ENCODE assay signal across 9 cellular contexts in genomic region chr18:49399003-49399402, GRCh38.
DNase-seq lines count a peak whose midpoint lies in the region; ATAC-seq and TF ChIP-seq lines count a peak whose summit lies in the region.
"Had no signal": no experiment of that assay in that cellular context is flagged by ENCODE, and none has a peak within 500 bp of the region (broad histone marks: within the 10 kb centered on the region; RNA-seq: fewer than 3 reads in every experiment).

No MANE protein-coding gene starts in this region.

- ATAC-seq in GM21367 (IDR thresholded peaks at IDR 0.05; ENCODE audit: unreplicated experiment), result peak; percentile 66
- ATAC-seq in heart right ventricle, result peak in 7 of 8 donors; percentile 31 to 81 (median 73)

- H3K27me3 Mint-ChIP-seq in neural progenitor cell (ENCODE audit: insufficient read depth, low read depth), result no peaks in the 10 kb centered on the region
- no peaks in the 10 kb centered on the region for H3K27me3 Mint-ChIP-seq in type B pancreatic cell

- no peaks in the 10 kb centered on the region for H3K79me2 ChIP-seq in neural progenitor cell (ENCODE audit: low read depth)

- H3K36me3 ChIP-seq in heart right ventricle, result no peaks in the 10 kb centered on the region
- H3K36me3 ChIP-seq in neural progenitor cell, result no peaks in the 10 kb centered on the region

- H3K27ac Mint-ChIP-seq in neural progenitor cell (no peak overlapping the region), type B pancreatic cell (no peak overlapping the region)

- H4K20me1 ChIP-seq in neural progenitor cell (ENCODE audit: low read depth), result no peaks in the 10 kb centered on the region

- DNase-seq in COLO829 (ENCODE audit: low spot score) (peak; percentile 12), NOMO-1 treated with DMSO at 0.1 percent for 48 hours (lab: John Stamatoyannopoulos, UW; ENCODE audit: unreplicated experiment) (peak; percentile 58), heart right ventricle (no peak), neural progenitor cell (ENCODE audit: low spot score) (no peak), type B pancreatic cell (ENCODE audit: extremely low spot score, unreplicated experiment) (no peak), NCI-H2171 treated with DMSO at 0.1 percent for 48 hours (lab: John Stamatoyannopoulos, UW) (no peak), DMS153 treated with DMSO at 0.1 percent for 48 hours (lab: John Stamatoyannopoulos, UW; ENCODE audit: unreplicated experiment) (no peak)
- DNase-seq: activated T-cell treated with anti-CD3 and anti-CD28 coated beads, Interleukin-2, amount 50 U/mL, for 4 hours had no signal

- peak overlapping the region in 1 of 10 donors; percentile 4 for H3K27ac ChIP-seq in heart right ventricle
- H3K27ac ChIP-seq in neural progenitor cell, result no peak overlapping the region

- H3K4me1 ChIP-seq in heart right ventricle, result peaks cover 0 to 38% (median 6%) of the 10 kb centered on the region in 9 donors
- H3K4me1 ChIP-seq in neural progenitor cell, result no peaks in the 10 kb centered on the region

- no peak for TF ChIP-seq CTCF in heart right ventricle (IDR thresholded peaks at IDR 0.05)
- TF ChIP-seq CTCF in neural progenitor cell (IDR thresholded peaks at IDR 0.05), result no peak
- no peak for TF ChIP-seq CTCF in type B pancreatic cell (conservative IDR thresholded peaks at IDR 0.05)

- WGBS in heart right ventricle, 2 donors, result 76 to 79% methylated on average over 4 of the region's 4 CpGs

- no peak overlapping the region for H2AFZ ChIP-seq in neural progenitor cell (replicated peaks)

- no peak overlapping the region for H3K4me2 ChIP-seq in neural progenitor cell

- H3K9me3 ChIP-seq in heart right ventricle (peaks cover 0 to 11% (median 0%) of the 10 kb centered on the region in 11 donors), neural progenitor cell (ENCODE audit: low read depth) (no peaks in the 10 kb centered on the region)

- H3K36me3 Mint-ChIP-seq in neural progenitor cell, result peaks cover 4% of the 10 kb centered on the region
- H3K36me3 Mint-ChIP-seq in type B pancreatic cell, result peaks cover 9% of the 10 kb centered on the region

- H3K4me3 ChIP-seq in heart right ventricle, result no peak overlapping the region
- no peak overlapping the region for H3K4me3 ChIP-seq in neural progenitor cell

- peaks cover 4% of the 10 kb centered on the region for H3K4me1 Mint-ChIP-seq in neural progenitor cell
- H3K4me1 Mint-ChIP-seq in type B pancreatic cell (ENCODE audit: unreplicated experiment), result peaks cover 16% of the 10 kb centered on the region

- H3K9ac ChIP-seq in neural progenitor cell, result no peak overlapping the region

- no peaks in the 10 kb centered on the region for H3K27me3 ChIP-seq in heart right ventricle
- H3K27me3 ChIP-seq in neural progenitor cell, result no peaks in the 10 kb centered on the region

- intact Hi-C loops in heart right ventricle (cut with DNase I), result no loop called here

- H3K4me3 Mint-ChIP-seq in neural progenitor cell, result no peak overlapping the region
- no peak overlapping the region for H3K4me3 Mint-ChIP-seq in type B pancreatic cell
- H3K4me3 Mint-ChIP-seq: activated T-cell treated with anti-CD3 and anti-CD28 coated beads, Interleukin-2, amount 50 U/mL, for 4 hours had no signal

- H3K9me3 Mint-ChIP-seq in neural progenitor cell, result peaks cover 14% of the 10 kb centered on the region
- peaks cover 4% of the 10 kb centered on the region for H3K9me3 Mint-ChIP-seq in type B pancreatic cell
- H3K9me3 Mint-ChIP-seq: activated T-cell treated with anti-CD3 and anti-CD28 coated beads, Interleukin-2, amount 50 U/mL, for 4 hours had no signal

- H3F3A ChIP-seq in neural progenitor cell (ENCODE audit: low read depth), result peaks cover 3% of the 10 kb centered on the region

Comparison
In these comparisons a context has a peak if more than half of its experiments do, and no peak if none do; other contexts are left out.
1. DNase-seq: peak in COLO829 (single experiment) and NOMO-1 treated with DMSO at 0.1 percent for 48 hours (single experiment); none in heart right ventricle (0 of 2), neural progenitor cell (single experiment), type B pancreatic cell (single experiment), NCI-H2171 treated with DMSO at 0.1 percent for 48 hours (single experiment) and DMS153 treated with DMSO at 0.1 percent for 48 hours (single experiment).